ENCODE assay signal across 21 cellular contexts in the genomic region with DNA sequence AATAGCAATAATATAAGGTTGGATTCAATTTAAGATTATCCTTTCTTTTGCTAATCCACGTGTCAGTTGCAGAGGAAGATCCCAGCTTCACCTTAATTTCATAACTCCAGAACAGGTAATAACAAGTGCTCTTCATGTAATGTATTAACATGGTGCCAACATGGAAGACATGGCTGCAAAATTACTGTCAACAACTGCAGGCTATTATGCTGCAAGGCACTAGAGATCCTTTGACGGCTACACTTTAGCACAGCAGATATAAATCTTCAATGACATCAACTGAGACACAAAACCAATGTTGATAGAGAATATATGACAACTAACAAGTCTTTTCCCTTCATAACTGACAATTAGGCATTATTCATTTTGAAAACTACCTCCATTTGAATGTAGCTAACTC.
"Had no signal": no experiment of that assay in that cellular context is flagged by ENCODE, and none has a peak within 500 bp of the region (broad histone marks: within the 10 kb centered on the region; RNA-seq: fewer than 3 reads in every experiment).

No MANE protein-coding gene starts in this region.

- H3K4me3 Mint-ChIP-seq: immature natural killer cell, memory B cell, mesothelial cell of epicardium, natural killer cell, neural progenitor cell had no signal

- H3K9me3 Mint-ChIP-seq: memory B cell had no signal

- H3K27ac Mint-ChIP-seq: immature natural killer cell, memory B cell, mesothelial cell of epicardium, natural killer cell, neural progenitor cell had no signal

- ATAC-seq: gastroesophageal sphincter, left cardiac atrium, lower lobe of right lung, natural killer cell, right cardiac atrium had no signal

- H3K27me3 Mint-ChIP-seq: memory B cell had no signal

- DNase-seq: effector memory CD4-positive, alpha-beta T cell; esophagus squamous epithelium; foreskin fibroblast; glutamatergic neuron; immature natural killer cell; kidney; left cardiac atrium; left ventricle myocardium inferior; lower lobe of right lung; natural killer cell; nucleus accumbens; ovary; right cardiac atrium; small intestine; stimulated activated CD4-positive, alpha-beta T cell treated with anti-CD3 and anti-CD28 coated beads, Interleukin-12 subunit alpha, Interleukin-12 subunit beta, amount 100 ng/mL, for 4 hours; stimulated activated naive CD4-positive, alpha-beta T cell; trophoblast cell had no signal

- H3K4me1 Mint-ChIP-seq: immature natural killer cell, memory B cell, mesothelial cell of epicardium, natural killer cell, neural progenitor cell had no signal

- H3K36me3 Mint-ChIP-seq: immature natural killer cell, memory B cell, mesothelial cell of epicardium, natural killer cell had no signal
